In the genomic region with DNA sequence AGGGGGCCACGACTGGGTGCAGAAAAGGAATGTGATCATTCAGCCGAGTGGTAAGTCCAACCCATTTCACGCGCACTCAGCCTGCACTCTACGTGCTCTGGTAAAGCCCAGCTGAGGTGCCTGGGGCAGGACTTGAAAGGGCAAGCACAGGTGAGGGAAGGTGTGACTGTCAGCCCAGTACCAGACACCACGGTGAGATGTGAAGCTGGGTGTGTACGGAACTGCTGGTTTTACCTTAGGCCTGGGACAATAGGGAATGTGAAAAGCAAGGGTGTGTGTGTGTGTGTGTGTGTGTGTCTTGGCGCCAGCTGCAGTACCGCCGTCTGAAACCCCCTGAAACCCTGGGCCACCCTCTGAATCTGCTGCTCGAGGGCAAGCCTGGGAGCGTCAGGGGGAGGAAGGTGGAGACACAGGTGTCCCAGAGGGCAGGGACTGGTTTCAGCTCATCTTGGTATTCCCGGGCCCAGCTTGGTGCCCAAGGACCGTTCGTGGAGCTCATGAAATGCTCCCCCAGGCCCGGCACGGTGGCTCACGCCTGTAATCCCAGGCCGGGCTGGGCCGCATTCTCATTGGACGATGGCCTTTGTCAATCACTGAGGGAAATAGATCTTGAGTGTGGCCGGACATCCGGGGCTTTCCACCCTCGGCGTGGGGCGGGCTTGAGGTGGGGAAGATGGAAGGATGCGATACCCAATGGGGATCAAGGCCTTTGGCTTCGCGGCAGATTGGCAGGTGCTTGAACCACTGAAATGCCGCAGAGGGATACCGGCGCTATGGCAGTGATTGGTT, we compare ENCODE assay signal across 8 cellular contexts. TPM values are rescaled to one million over a fixed set of nuclear protein-coding genes. Genes with fewer than 3 reads are reported as not detected.
DNase-seq lines count a peak whose midpoint lies in the region; ATAC-seq and TF ChIP-seq lines count a peak whose summit lies in the region.

No MANE protein-coding gene starts in this region.

- H3K27me3 ChIP-seq in heart right ventricle, result no peaks in the 10 kb centered on the region

- H3K9me3 Mint-ChIP-seq in T-cell (no peaks in the 10 kb centered on the region), type B pancreatic cell (peaks cover 6% of the 10 kb centered on the region)

- peak; percentile 98 for ATAC-seq in HG02870 (IDR thresholded peaks at IDR 0.05; ENCODE audit: unreplicated experiment)
- peak; percentile 97 to 100 (median 99) for ATAC-seq in T-cell (replicated peaks in 1 of 4)
- peak; percentile 96 to 99 (median 98) for ATAC-seq in heart right ventricle

- POLR2A ChIA-PET in T-cell (lab: Charles Lee), result interaction anchor here in 1 of 2 donors (0.9 kb wide), 2 partner anchors 64 to 114 kb away, joined by 3 to 4 read pairs; no protein-coding TSS in a partner anchor

- H3K4me3 Mint-ChIP-seq in T-cell (peak overlapping the region; percentile 89 to 91 (median 91)), type B pancreatic cell (peak overlapping the region; percentile 95)

- in situ Hi-C loops in GM13977 (cut with MboI; ENCODE audit: low pct_unique_long_range_greater_than_20kb, low sequenced_read_pairs, unreplicated experiment), result no loop called here

- peak overlapping the region; percentile 70 to 95 (median 89) for H3K27ac ChIP-seq in heart right ventricle

- CTCF ChIA-PET in T-cell (lab: Charles Lee), result interaction anchor here (0.6 to 1.4 kb wide), 4 partner anchors 10 to 114 kb away, joined by 4 to 8 read pairs (median 4); no protein-coding TSS in a partner anchor

- H3K9me3 ChIP-seq in heart right ventricle, result no peaks in the 10 kb centered on the region

- H3K4me3 ChIP-seq in heart right ventricle, result peak overlapping the region; percentile 29 to 92 (median 64)

- H3K4me1 ChIP-seq in heart right ventricle, result peaks cover 3 to 26% (median 21%) of the 10 kb centered on the region in 9 donors

- H3K27ac Mint-ChIP-seq in T-cell (peak overlapping the region; percentile 97 to 98), type B pancreatic cell (peak overlapping the region; percentile 99)

- peaks cover 0 to 20% (median 0%) of the 10 kb centered on the region in 9 donors for H3K36me3 ChIP-seq in heart right ventricle

- H3K36me3 Mint-ChIP-seq in T-cell (no peaks in the 10 kb centered on the region), type B pancreatic cell (no peaks in the 10 kb centered on the region)

- WGBS in heart right ventricle, 2 donors, result 15 to 16% methylated on average over 31 to 32 of the region's 32 CpGs

- H3K27me3 Mint-ChIP-seq in T-cell, result no peaks in the 10 kb centered on the region
- no peaks in the 10 kb centered on the region for H3K27me3 Mint-ChIP-seq in type B pancreatic cell

- peak; percentile 98 for DNase-seq in GM13977 (ENCODE audit: low spot score)
- DNase-seq in NCI-H146 (lab: John Stamatoyannopoulos, UW), result peak; percentile 100
- DNase-seq in T-cell, result peak; percentile 97 to 100 (median 99)
- DNase-seq in amniotic stem cell (lab: John Stamatoyannopoulos, UW), result peak; percentile 99
- peak; percentile 99 to 100 for DNase-seq in heart right ventricle
- DNase-seq in pons (ENCODE audit: low spot score), result peak; percentile 100
- DNase-seq in type B pancreatic cell (ENCODE audit: extremely low spot score, unreplicated experiment), result peak; percentile 98

- intact Hi-C loops in heart right ventricle (cut with DNase I), result loop anchor here in 5 of 10 donors (5.0 to 10.0 kb wide), 3 partner anchors 36 to 53 kb away; partner anchors contain the start of genes MXRA7 (in 2 of the 5), JMJD6 (in 1 of the 5) and METTL23 (in 1 of the 5)

- TF ChIP-seq CTCF in GM13977 (IDR thresholded peaks at IDR 0.05; ENCODE audit: extremely low read depth, insufficient read depth, missing control alignments) (no peak), heart right ventricle (IDR thresholded peaks at IDR 0.05) (no peak), type B pancreatic cell (conservative IDR thresholded peaks at IDR 0.05) (no peak)

- H3K4me1 Mint-ChIP-seq in T-cell (peaks cover 37 to 42% (median 40%) of the 10 kb centered on the region in 3 donors), type B pancreatic cell (ENCODE audit: unreplicated experiment) (peaks cover 48% of the 10 kb centered on the region)

RNA-seq across cellular contexts. Expression of gene ST6GALNAC1, which starts 27.8 kb away (rescaled TPM):
- total RNA-seq in T-cell, result 10 to 100 TPM in 1 of 5 donors, 1 to 10 TPM in 4; 2.6 to 20.5 (median 6.6) TPM
- 1 to 10 TPM; 1.9 to 6.4 (median 3.3) TPM for total RNA-seq in heart right ventricle
- 1 to 10 TPM; 3.4 to 7.3 TPM for polyA plus RNA-seq in heart right ventricle
- total RNA-seq in type B pancreatic cell (ENCODE audit: low replicate concordance), result 10.3 and 17.3 TPM in 2 replicates

RNA-seq across cellular contexts. Expression of gene MXRA7, which starts 39.4 kb away (rescaled TPM):
- 10 to 100 TPM in 3 of 5 donors, 1 to 10 TPM in 2; 5.9 to 14.7 (median 13.5) TPM for total RNA-seq in T-cell
- total RNA-seq in heart right ventricle, result 100 to 1,000 TPM; 298 to 586 (median 488) TPM
- 100 to 1,000 TPM; 121 to 199 TPM for polyA plus RNA-seq in heart right ventricle
- total RNA-seq in type B pancreatic cell (ENCODE audit: low replicate concordance), result 43.4 and 75.0 TPM in 2 replicates

RNA-seq across cellular contexts. Expression of gene JMJD6, which starts 55.1 kb away (rescaled TPM):
- total RNA-seq in T-cell, result 100 to 1,000 TPM in 1 of 5 donors, 10 to 100 TPM in 4; 48.7 to 155 (median 56.6) TPM
- total RNA-seq in heart right ventricle, result 10 to 100 TPM; 34.6 to 79.3 (median 43.2) TPM
- polyA plus RNA-seq in heart right ventricle, result 10 to 100 TPM; 36.1 to 56.5 TPM
- total RNA-seq in type B pancreatic cell (ENCODE audit: low replicate concordance), result 23.6 and 35.4 TPM in 2 replicates

RNA-seq across cellular contexts. Expression of gene METTL23, which starts 55.3 kb away (rescaled TPM):
- total RNA-seq in T-cell (10 to 100 TPM; 46.9 to 70.1 (median 60.0) TPM), heart right ventricle (10 to 100 TPM; 18.0 to 29.9 (median 24.7) TPM), type B pancreatic cell (ENCODE audit: low replicate concordance) (27.5 and 28.2 TPM in 2 replicates)
- polyA plus RNA-seq in heart right ventricle, result 10 to 100 TPM; 24.5 to 41.8 TPM

Comparison
In these comparisons a context has a peak if more than half of its experiments do, and no peak if none do; other contexts are left out.
1. Peak in every context shown above with its lines: DNase-seq, ATAC-seq, H3K4me3 ChIP-seq and H3K27ac ChIP-seq.